ENCODE assay signal across 1 cellular context in the genomic region with DNA sequence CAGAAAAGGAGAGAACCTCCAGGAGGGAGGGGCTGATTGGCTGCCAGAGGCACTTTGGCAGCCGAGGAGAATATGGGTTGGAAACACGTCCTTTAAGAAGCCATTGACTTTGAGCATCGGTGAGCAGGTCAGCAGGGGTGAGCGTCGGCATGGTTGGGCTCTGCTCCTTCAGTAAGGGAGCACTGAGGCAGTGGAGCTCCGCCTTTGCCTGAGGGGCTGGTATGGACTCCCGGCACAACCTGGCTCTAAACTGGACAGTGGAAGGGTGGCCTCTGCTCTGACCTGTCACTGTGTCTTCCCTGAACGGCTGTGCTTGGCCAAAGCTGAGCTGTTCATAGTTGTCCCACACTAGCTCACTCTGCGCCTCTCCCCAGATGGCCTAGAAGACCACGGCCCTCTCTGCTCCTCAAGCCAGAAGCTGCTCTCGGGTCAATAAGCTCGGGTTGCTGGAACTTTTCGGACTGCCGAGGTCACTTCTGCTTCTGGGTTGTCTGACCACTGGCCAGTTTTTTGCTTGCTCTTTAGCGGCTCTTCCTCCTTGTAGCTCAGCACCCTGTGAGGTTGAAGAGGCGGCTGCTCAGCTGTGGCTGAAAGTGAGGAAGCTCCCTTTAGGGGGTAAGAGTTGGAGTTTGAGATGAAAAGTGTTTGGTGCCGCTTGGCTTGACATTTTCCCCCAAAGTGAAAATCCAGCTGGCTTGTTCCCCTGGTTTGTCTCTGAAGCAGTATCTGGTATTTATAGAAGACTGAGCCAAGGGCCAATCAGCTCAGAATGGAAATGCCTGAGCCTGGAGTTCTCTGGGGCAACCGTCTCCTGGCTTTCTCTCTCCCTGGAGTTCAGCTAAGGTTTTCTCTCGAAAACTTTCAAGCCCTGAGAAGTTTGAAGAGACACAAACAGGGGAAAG.
TF ChIP-seq lines count a peak whose summit lies in the region.

No MANE protein-coding gene starts in this region.

TF ChIP-seq in K562, 482 proteins besides CTCF, POLR2A, EP300 and RAD21:
- TF ChIP-seq POLR2B (IDR thresholded peaks at IDR 0.05; ENCODE audit: low read depth, partially characterized antibody) (no peak), ZFX (CRISPR knock-in tag; IDR thresholded peaks at IDR 0.05) (peak; percentile 1; the same call in 1 of the 2 replicates), SPI1 (IDR thresholded peaks at IDR 0.05; ENCODE audit: borderline replicate concordance, low read depth, low read length) (peak; percentile 57; the same call in 1 of the 2 replicates), SMAD2 (IDR thresholded peaks at IDR 0.05; ENCODE audit: low read depth, low read length) (no peak)
- TF ChIP-seq, protein P1, sequence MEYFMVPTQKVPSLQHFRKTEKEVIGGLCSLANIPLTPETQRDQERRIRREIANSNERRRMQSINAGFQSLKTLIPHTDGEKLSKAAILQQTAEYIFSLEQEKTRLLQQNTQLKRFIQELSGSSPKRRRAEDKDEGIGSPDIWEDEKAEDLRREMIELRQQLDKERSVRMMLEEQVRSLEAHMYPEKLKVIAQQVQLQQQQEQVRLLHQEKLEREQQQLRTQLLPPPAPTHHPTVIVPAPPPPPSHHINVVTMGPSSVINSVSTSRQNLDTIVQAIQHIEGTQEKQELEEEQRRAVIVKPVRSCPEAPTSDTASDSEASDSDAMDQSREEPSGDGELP (CRISPR knock-in tag; IDR thresholded peaks at IDR 0.05; ENCODE audit: borderline replicate concordance) = 0 out of 2 replicates have a peak, but pooled peaks have one; percentile 5
